In genomic region chr5:159456722-159457462, GRCh38 we compare ENCODE assay signal across 8 cellular contexts.
DNase-seq lines count a peak whose midpoint lies in the region; ATAC-seq lines count a peak whose summit lies in the region.

No MANE protein-coding gene starts in this region.

- peaks cover 17% of the 10 kb centered on the region for H3K4me1 Mint-ChIP-seq in T-helper 17 cell

- H3K27me3 Mint-ChIP-seq in T-helper 17 cell = peaks cover 31% of the 10 kb centered on the region

- ATAC-seq in GM18868 (IDR thresholded peaks at IDR 0.05; ENCODE audit: unreplicated experiment) = peak; percentile 79
- ATAC-seq in HG02840 (IDR thresholded peaks at IDR 0.05; ENCODE audit: low FRiP score, unreplicated experiment) = peak; percentile 87
- peak; percentile 52 for ATAC-seq in T-helper 17 cell

- H3K36me3 Mint-ChIP-seq in T-helper 17 cell (ENCODE audit: low read depth) = peaks cover 2% of the 10 kb centered on the region

- DNase-seq in T-helper 17 cell (no peak), islet precursor cell (peak; percentile 52), amniotic stem cell (lab: John Stamatoyannopoulos, UW) (no peak), Ammon's horn (ENCODE audit: low spot score) (no peak), NCI-H510A treated with DMSO at 0.1 percent for 48 hours (lab: John Stamatoyannopoulos, UW) (no peak), NCI-H146 (lab: John Stamatoyannopoulos, UW) (no peak)

- H3K4me3 Mint-ChIP-seq in T-helper 17 cell = no peak overlapping the region

- no peak overlapping the region for H3K27ac Mint-ChIP-seq in T-helper 17 cell

- H3K9me3 ChIP-seq in T-helper 17 cell (ENCODE audit: control insufficient read depth, low read length, poor library complexity, severe bottlenecking) = no peaks in the 10 kb centered on the region
